In the genomic region with DNA sequence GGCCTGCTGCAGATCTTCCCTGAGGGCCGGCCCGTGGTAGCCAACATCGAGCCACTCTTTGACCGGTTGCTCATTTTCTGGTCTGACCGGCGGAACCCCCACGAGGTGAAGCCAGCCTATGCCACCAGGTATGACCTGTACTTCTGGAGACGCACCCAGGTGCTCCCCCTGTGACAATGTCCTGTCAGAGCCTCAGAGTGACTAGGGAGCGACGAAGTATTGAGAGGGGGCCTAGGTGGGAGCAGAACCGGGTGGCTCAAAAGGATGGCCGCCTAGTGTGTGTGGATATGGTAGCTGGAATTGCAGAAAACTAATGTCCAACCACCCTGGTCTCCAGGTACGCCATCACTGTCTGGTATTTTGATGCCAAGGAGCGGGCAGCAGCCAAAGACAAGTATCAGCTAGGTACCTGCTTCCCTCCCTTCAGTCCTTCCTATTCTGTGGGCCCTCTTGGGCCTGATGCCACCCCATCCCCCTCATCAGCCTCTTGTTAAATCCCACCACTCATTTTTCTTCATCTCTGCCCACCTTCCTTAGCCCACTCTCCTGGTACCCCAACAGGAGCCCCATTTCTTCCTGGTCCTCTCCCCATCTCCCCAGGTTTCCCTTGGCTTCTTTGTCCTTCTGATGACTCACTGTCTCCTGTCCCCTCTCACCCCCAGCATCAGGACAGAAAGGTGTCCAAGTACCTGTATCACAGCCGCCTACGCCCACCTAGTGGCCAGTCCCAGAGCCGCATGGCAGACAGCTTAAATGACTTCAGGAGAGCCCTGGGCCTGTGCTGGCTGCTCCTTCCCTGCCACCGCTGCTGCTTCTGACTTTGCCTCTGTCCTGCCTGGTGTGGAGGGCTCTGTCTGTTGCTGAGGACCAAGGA, we compare ENCODE assay signal across 9 cellular contexts. TPM values are rescaled to one million over a fixed set of nuclear protein-coding genes. Genes with fewer than 3 reads are reported as not detected.
DNase-seq lines count a peak whose midpoint lies in the region; ATAC-seq, FAIRE-seq and TF ChIP-seq lines count a peak whose summit lies in the region.
"Had no signal": no experiment of that assay in that cellular context is flagged by ENCODE, and none has a peak within 500 bp of the region (broad histone marks: within the 10 kb centered on the region; RNA-seq: fewer than 3 reads in every experiment).

No MANE protein-coding gene starts in this region.

- TF ChIP-seq CTCF in A549 (IDR thresholded peaks at IDR 0.05) (peak; percentile 34), GM12873 (IDR thresholded peaks at IDR 0.05; ENCODE audit: insufficient read depth, low read depth, low read length, missing control alignments) (peak; percentile 45)

- POLR2A ChIA-PET in A549 (lab: Yijun Ruan, JAX): interaction anchor here (1.1 to 3.3 kb wide), 6 partner anchors 9 to 144 kb away, joined by 3 to 17 read pairs (median 6); partner anchors contain the start of genes ACTMAP, EGLN2, NUMBL and RAB4B

- peak overlapping the region; percentile 98 for H3K27ac Mint-ChIP-seq in activated naive CD8-positive, alpha-beta T cell treated with anti-CD3 and anti-CD28 coated beads for 36 hours

- peaks cover 36% of the 10 kb centered on the region for H3K4me1 ChIP-seq in A549

- TF ChIP-seq EP300 in A549 (IDR thresholded peaks at IDR 0.05): no peak

- no peak for TF ChIP-seq POLR2A in A549 (IDR thresholded peaks at IDR 0.05; ENCODE audit: low read length)

- peak overlapping the region; percentile 80 for H3K4me3 Mint-ChIP-seq in activated naive CD8-positive, alpha-beta T cell treated with anti-CD3 and anti-CD28 coated beads for 36 hours

- peak; percentile 31 to 32 for ATAC-seq in A549
- ATAC-seq in HG02870 (IDR thresholded peaks at IDR 0.05; ENCODE audit: unreplicated experiment): no peak
- no peak for ATAC-seq in HG03342 (IDR thresholded peaks at IDR 0.05; ENCODE audit: unreplicated experiment)
- ATAC-seq in HG03565 (IDR thresholded peaks at IDR 0.05; ENCODE audit: unreplicated experiment): no peak

- peaks cover 32% of the 10 kb centered on the region for H3K36me3 Mint-ChIP-seq in activated naive CD8-positive, alpha-beta T cell treated with anti-CD3 and anti-CD28 coated beads for 36 hours

- H3K27ac ChIP-seq in A549: no peak overlapping the region

- CTCF ChIA-PET in A549 (lab: Yijun Ruan, JAX): interaction anchor here (0.5 to 15.7 kb wide), 48 partner anchors 9 to 344 kb away, joined by 3 to 162 read pairs (median 4); partner anchors contain the start of genes ACTMAP, COQ8B, CYP2F1 and EGLN2

- WGBS in A549 (ENCODE audit: missing lambda C conversion rate): 84% methylated on average over 18 of the region's 18 CpGs

- no peak overlapping the region for H3K4me2 ChIP-seq in A549

- peaks cover 65% of the 10 kb centered on the region for H3K4me1 Mint-ChIP-seq in activated naive CD8-positive, alpha-beta T cell treated with anti-CD3 and anti-CD28 coated beads for 36 hours

- H3K9me3 Mint-ChIP-seq in activated naive CD8-positive, alpha-beta T cell treated with anti-CD3 and anti-CD28 coated beads for 36 hours: no peaks in the 10 kb centered on the region

- peak; percentile 34 to 49; a peak in 4 of 5 replicates for TF ChIP-seq RAD21 in A549 (conservative IDR thresholded peaks at IDR 0.05 in 1 of 2, IDR thresholded peaks at IDR 0.05 in 1 of 2)

- H3K4me3 ChIP-seq in A549: no peak overlapping the region

- H3K27me3 Mint-ChIP-seq in activated naive CD8-positive, alpha-beta T cell treated with anti-CD3 and anti-CD28 coated beads for 36 hours: peaks cover 4% of the 10 kb centered on the region

- peak; percentile 71 to 78 for DNase-seq in A549 (ENCODE audit: low read depth in 1 of 2, low spot score in 1 of 2)
- DNase-seq in activated naive CD8-positive, alpha-beta T cell treated with anti-CD3 and anti-CD28 coated beads for 36 hours: no peak
- DNase-seq in left kidney (ENCODE audit: low read depth, low spot score): peak; percentile 49
- no peak for DNase-seq in superior temporal gyrus (ENCODE audit: extremely low spot score)

- FAIRE-seq in A549 (lab: Jason Lieb, UNC): no peak

- H3K9me3 ChIP-seq in A549: no peaks in the 10 kb centered on the region

TF ChIP-seq in A549, 52 proteins besides CTCF, POLR2A, EP300 and RAD21:
- TF ChIP-seq HOXB13 (CRISPR knock-in tag; IDR thresholded peaks at IDR 0.05; ENCODE audit: low read depth) (no peak), ZNF302 (CRISPR knock-in tag; IDR thresholded peaks at IDR 0.05) (no peak), EHMT2 (IDR thresholded peaks at IDR 0.05; ENCODE audit: low read depth) (no peak), FOSL2 (IDR thresholded peaks at IDR 0.05) (no peak), FOSL2 (CRISPR knock-in tag; IDR thresholded peaks at IDR 0.05) (peak; percentile 54), POLR2AphosphoS2 (conservative IDR thresholded peaks at IDR 0.05; ENCODE audit: low read length) (peak; percentile 39; the same call in 1 of the 2 replicates), EHF (CRISPR knock-in tag; IDR thresholded peaks at IDR 0.05) (no peak), HOXB5 (CRISPR knock-in tag; IDR thresholded peaks at IDR 0.05) (0 out of 2 replicates have a peak, but pooled peaks have one; percentile 49)

RNA-seq across cellular contexts. Expression of gene EGLN2, which starts 8.4 kb away (rescaled TPM):
- polyA plus RNA-seq in A549 (2011; rRNA removed) (34.7 and 45.5 TPM in 2 replicates), A549 (2017; fragmentation: RNase III; extraction: RNeasy Plus Mini Kit Qiagen cat#74134 plus additional on column Dnase treatment) (79.2 to 81.4 TPM (median 80.3 TPM) in 3 replicates)
- polyA plus RNA-seq in A549 (2012; cell fraction: cytosol; rRNA removed): 107 and 141 TPM in 2 replicates
- 199 and 212 TPM in 2 replicates for polyA plus RNA-seq in A549 (2012; cell fraction: nucleus; rRNA removed)
- polyA minus RNA-seq in A549 (2011; rRNA and poly(A)+ RNA removed): 72.7 and 78.7 TPM in 2 replicates
- 100 to 1,000 TPM in 1 of 2 experiments, 10 to 100 TPM in 1; 97.2 to 100 TPM for total RNA-seq in activated naive CD8-positive, alpha-beta T cell treated with anti-CD3 and anti-CD28 coated beads for 36 hours

RNA-seq across cellular contexts. Expression of gene RAB4B, which starts 29.3 kb away (rescaled TPM):
- polyA plus RNA-seq in A549 (2011; rRNA removed) (20.7 and 25.0 TPM in 2 replicates), A549 (2017; fragmentation: RNase III; extraction: RNeasy Plus Mini Kit Qiagen cat#74134 plus additional on column Dnase treatment) (17.1 to 23.3 TPM (median 22.9 TPM) in 3 replicates)
- 30.0 and 35.6 TPM in 2 replicates for polyA plus RNA-seq in A549 (2012; cell fraction: cytosol; rRNA removed)
- polyA plus RNA-seq in A549 (2012; cell fraction: nucleus; rRNA removed): 39.3 and 46.0 TPM in 2 replicates
- 6.9 and 13.6 TPM in 2 replicates for polyA minus RNA-seq in A549 (2011; rRNA and poly(A)+ RNA removed)
- 10 to 100 TPM; 26.0 to 27.2 TPM for total RNA-seq in activated naive CD8-positive, alpha-beta T cell treated with anti-CD3 and anti-CD28 coated beads for 36 hours

RNA-seq across cellular contexts. Expression of gene MIA, which starts 32.1 kb away (rescaled TPM):
- polyA plus RNA-seq in A549 (2011; rRNA removed) (not detected in 2 replicates), A549 (2017; fragmentation: RNase III; extraction: RNeasy Plus Mini Kit Qiagen cat#74134 plus additional on column Dnase treatment) (not detected in 3 replicates)
- not detected in 2 replicates for polyA plus RNA-seq in A549 (2012; cell fraction: cytosol; rRNA removed)
- 0.48 and 2.0 TPM in 2 replicates for polyA plus RNA-seq in A549 (2012; cell fraction: nucleus; rRNA removed)
- 1.8 TPM in 1 of 2 replicates, not detected in the other for polyA minus RNA-seq in A549 (2011; rRNA and poly(A)+ RNA removed)
- total RNA-seq in activated naive CD8-positive, alpha-beta T cell treated with anti-CD3 and anti-CD28 coated beads for 36 hours: not detected
- total RNA-seq: dermis microvascular lymphatic vessel endothelial cell had no signal

RNA-seq across cellular contexts. Expression of gene CYP2A6, which starts 42.9 kb away (rescaled TPM):
- polyA plus RNA-seq in A549 (2011; rRNA removed) (not detected in 2 replicates), A549 (2017; fragmentation: RNase III; extraction: RNeasy Plus Mini Kit Qiagen cat#74134 plus additional on column Dnase treatment) (not detected in 3 replicates)
- polyA plus RNA-seq in A549 (2012; cell fraction: cytosol; rRNA removed): 0.03 TPM in 1 of 2 replicates, not detected in the other
- polyA plus RNA-seq in A549 (2012; cell fraction: nucleus; rRNA removed): 0.05 TPM in 1 of 2 replicates, not detected in the other
- not detected in 2 replicates for polyA minus RNA-seq in A549 (2011; rRNA and poly(A)+ RNA removed)
- under 1 TPM in 1 of 2 experiments, not detected in 1; 0.27 TPM for total RNA-seq in activated naive CD8-positive, alpha-beta T cell treated with anti-CD3 and anti-CD28 coated beads for 36 hours
- total RNA-seq: dermis microvascular lymphatic vessel endothelial cell had no signal

RNA-seq across cellular contexts. Expression of gene SNRPA, which starts 56.4 kb away (rescaled TPM):
- polyA plus RNA-seq in A549 (2011; rRNA removed) (235 and 236 TPM in 2 replicates), A549 (2017; fragmentation: RNase III; extraction: RNeasy Plus Mini Kit Qiagen cat#74134 plus additional on column Dnase treatment) (141 to 155 TPM (median 143 TPM) in 3 replicates)
- 265 and 288 TPM in 2 replicates for polyA plus RNA-seq in A549 (2012; cell fraction: cytosol; rRNA removed)
- 267 and 341 TPM in 2 replicates for polyA plus RNA-seq in A549 (2012; cell fraction: nucleus; rRNA removed)
- 390 and 504 TPM in 2 replicates for polyA minus RNA-seq in A549 (2011; rRNA and poly(A)+ RNA removed)
- 100 to 1,000 TPM; 237 to 252 TPM for total RNA-seq in activated naive CD8-positive, alpha-beta T cell treated with anti-CD3 and anti-CD28 coated beads for 36 hours

Comparison
In these comparisons a context has a peak if more than half of its experiments do, and no peak if none do; other contexts are left out.
1. ATAC-seq: peak in A549 (2 of 2); none in HG02870 (single experiment), HG03342 (single experiment) and HG03565 (single experiment).
2. DNase-seq: peak in A549 (2 of 2) and left kidney (single experiment); none in activated naive CD8-positive, alpha-beta T cell treated with anti-CD3 and anti-CD28 coated beads for 36 hours (single experiment) and superior temporal gyrus (single experiment).